ENCODE assay signal across 1 cellular context in the genomic region with DNA sequence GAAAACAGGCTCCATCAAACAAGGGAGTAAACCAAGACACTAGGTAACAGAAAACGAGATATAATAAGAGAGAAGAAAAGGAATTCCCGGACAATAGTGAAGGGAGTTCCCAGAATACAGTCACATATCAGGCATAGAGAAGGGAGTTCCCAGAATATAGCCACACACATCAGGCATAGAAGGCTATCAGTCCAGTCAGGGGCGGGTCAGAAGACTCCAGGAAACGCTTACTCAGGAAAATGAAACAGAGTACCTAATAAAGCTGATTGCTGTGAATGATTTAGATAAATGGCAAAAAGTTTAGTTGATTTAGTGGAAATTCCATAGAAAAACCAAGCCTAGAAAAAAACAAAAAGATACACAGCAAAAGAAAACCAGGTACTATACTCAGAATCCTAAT.
TF ChIP-seq lines count a peak whose summit lies in the region.

No MANE protein-coding gene starts in this region.

TF ChIP-seq in GM12878, 131 proteins besides CTCF, POLR2A, EP300 and RAD21 (continued from another document):
- TF ChIP-seq, protein P1, sequence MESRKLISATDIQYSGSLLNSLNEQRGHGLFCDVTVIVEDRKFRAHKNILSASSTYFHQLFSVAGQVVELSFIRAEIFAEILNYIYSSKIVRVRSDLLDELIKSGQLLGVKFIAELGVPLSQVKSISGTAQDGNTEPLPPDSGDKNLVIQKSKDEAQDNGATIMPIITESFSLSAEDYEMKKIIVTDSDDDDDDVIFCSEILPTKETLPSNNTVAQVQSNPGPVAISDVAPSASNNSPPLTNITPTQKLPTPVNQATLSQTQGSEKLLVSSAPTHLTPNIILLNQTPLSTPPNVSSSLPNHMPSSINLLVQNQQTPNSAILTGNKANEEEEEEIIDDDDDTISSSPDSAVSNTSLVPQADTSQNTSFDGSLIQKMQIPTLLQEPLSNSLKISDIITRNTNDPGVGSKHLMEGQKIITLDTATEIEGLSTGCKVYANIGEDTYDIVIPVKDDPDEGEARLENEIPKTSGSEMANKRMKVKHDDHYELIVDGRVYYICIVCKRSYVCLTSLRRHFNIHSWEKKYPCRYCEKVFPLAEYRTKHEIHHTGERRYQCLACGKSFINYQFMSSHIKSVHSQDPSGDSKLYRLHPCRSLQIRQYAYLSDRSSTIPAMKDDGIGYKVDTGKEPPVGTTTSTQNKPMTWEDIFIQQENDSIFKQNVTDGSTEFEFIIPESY (IDR thresholded peaks at IDR 0.05), result no peak
- no peak for TF ChIP-seq JUNB (IDR thresholded peaks at IDR 0.05)
- no peak for TF ChIP-seq SUZ12 (IDR thresholded peaks at IDR 0.05; ENCODE audit: unreplicated experiment)
- no peak for TF ChIP-seq SMAD1 (IDR thresholded peaks at IDR 0.05; ENCODE audit: low read depth, partially characterized antibody)
- TF ChIP-seq, protein P2, sequence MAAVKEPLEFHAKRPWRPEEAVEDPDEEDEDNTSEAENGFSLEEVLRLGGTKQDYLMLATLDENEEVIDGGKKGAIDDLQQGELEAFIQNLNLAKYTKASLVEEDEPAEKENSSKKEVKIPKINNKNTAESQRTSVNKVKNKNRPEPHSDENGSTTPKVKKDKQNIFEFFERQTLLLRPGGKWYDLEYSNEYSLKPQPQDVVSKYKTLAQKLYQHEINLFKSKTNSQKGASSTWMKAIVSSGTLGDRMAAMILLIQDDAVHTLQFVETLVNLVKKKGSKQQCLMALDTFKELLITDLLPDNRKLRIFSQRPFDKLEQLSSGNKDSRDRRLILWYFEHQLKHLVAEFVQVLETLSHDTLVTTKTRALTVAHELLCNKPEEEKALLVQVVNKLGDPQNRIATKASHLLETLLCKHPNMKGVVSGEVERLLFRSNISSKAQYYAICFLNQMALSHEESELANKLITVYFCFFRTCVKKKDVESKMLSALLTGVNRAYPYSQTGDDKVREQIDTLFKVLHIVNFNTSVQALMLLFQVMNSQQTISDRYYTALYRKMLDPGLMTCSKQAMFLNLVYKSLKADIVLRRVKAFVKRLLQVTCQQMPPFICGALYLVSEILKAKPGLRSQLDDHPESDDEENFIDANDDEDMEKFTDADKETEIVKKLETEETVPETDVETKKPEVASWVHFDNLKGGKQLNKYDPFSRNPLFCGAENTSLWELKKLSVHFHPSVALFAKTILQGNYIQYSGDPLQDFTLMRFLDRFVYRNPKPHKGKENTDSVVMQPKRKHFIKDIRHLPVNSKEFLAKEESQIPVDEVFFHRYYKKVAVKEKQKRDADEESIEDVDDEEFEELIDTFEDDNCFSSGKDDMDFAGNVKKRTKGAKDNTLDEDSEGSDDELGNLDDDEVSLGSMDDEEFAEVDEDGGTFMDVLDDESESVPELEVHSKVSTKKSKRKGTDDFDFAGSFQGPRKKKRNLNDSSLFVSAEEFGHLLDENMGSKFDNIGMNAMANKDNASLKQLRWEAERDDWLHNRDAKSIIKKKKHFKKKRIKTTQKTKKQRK (IDR thresholded peaks at IDR 0.05; ENCODE audit: low read depth, low read length), result no peak
- TF ChIP-seq SREBF2 (IDR thresholded peaks at IDR 0.05; ENCODE audit: low read length), result no peak
- TF ChIP-seq CREB1 (IDR thresholded peaks at IDR 0.05; ENCODE audit: low read depth), result no peak
- TF ChIP-seq TARDBP (IDR thresholded peaks at IDR 0.05; ENCODE audit: borderline replicate concordance), result no peak
- no peak for TF ChIP-seq MYB (IDR thresholded peaks at IDR 0.05; ENCODE audit: borderline replicate concordance, low read depth, low read length)
- no peak for TF ChIP-seq TCF7 (IDR thresholded peaks at IDR 0.05; ENCODE audit: borderline replicate concordance)
- TF ChIP-seq RCOR1 (conservative IDR thresholded peaks at IDR 0.05; ENCODE audit: low read depth, low read length), result no peak
- TF ChIP-seq EZH2 (IDR thresholded peaks at IDR 0.05; ENCODE audit: borderline replicate concordance, control insufficient read depth, low read depth, low read length), result no peak
- TF ChIP-seq WRNIP1 (IDR thresholded peaks at IDR 0.05; ENCODE audit: borderline replicate concordance, low read depth, low read length), result no peak
- TF ChIP-seq PAX5 (IDR thresholded peaks at IDR 0.05; ENCODE audit: borderline replicate concordance, low read depth, low read length), result no peak
- no peak for TF ChIP-seq YBX1 (IDR thresholded peaks at IDR 0.05)
- no peak for TF ChIP-seq POU2F2 (IDR thresholded peaks at IDR 0.05; ENCODE audit: borderline replicate concordance, low read depth, low read length)
- TF ChIP-seq ZNF207 (IDR thresholded peaks at IDR 0.05; ENCODE audit: borderline replicate concordance), result no peak
- no peak for TF ChIP-seq ZSCAN29 (IDR thresholded peaks at IDR 0.05)
